In the genomic region with DNA sequence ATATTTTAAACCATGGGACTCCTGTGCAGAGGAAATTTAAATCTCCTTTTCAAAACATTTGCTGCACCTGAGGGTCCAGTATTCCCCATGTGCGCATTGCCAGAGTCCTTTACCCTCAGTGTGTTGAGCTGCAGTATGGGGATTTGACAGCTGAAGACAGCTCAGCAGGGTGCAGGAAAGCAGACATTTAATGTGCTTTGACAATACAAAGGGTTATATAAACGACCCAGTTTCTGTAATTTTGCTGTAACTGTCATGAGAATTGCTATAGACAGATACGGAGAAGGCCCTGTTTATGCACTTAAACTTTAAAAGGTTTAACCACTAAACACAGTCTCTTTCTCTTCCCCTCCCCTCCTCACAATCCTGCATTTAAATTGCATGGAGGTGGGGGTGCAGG, we compare ENCODE assay signal across 12 cellular contexts.
"Had no signal": no experiment of that assay in that cellular context is flagged by ENCODE, and none has a peak within 500 bp of the region (broad histone marks: within the 10 kb centered on the region; RNA-seq: fewer than 3 reads in every experiment).

No MANE protein-coding gene starts in this region.

- ATAC-seq: heart right ventricle, left ventricle myocardium superior had no signal

- DNase-seq: activated CD4-positive, alpha-beta T cell treated with anti-CD3 and anti-CD28 coated beads for 4 hours; activated naive CD4-positive, alpha-beta T cell treated with Interleukin-2 at 50 U/mL for 16 hours; cortex of kidney; effector CD8-positive, alpha-beta T cell; heart right ventricle; kidney; left ventricle myocardium superior; stimulated activated CD4-positive, alpha-beta T cell treated with anti-CD3 and anti-CD28 coated beads, Interleukin-2, amount 100 ng/mL, for 48 hours; stimulated activated naive CD4-positive, alpha-beta T cell treated with Interleukin-2 at 50 U/mL for 16 hours had no signal

- H3K27ac ChIP-seq: heart right ventricle, pancreas, VCaP had no signal

- H3K9me3 ChIP-seq: heart right ventricle, pancreas had no signal

- H3K36me3 ChIP-seq: heart right ventricle, pancreas had no signal

- FAIRE-seq: frontal cortex, kidney had no signal

- H3K4me3 ChIP-seq: heart right ventricle, pancreas had no signal
